ENCODE assay signal across 33 cellular contexts in the genomic region with DNA sequence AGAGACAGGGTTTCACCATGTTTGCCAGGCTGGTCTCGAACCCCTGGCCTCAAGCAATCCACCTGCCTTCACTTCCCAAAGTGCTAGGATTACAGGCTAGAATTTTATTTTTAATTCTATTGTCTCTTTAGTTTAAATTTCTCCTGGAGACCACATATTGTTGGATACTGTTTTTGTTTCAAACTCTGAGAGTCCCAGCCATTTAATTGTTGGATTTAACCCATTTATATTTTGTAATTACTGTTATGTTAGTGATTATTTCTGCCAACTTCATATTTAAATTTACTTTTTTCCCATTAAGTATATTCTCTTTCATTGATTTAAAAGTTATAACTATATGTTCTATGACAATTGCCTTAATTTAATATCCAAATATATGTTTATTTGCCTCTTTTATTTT.
"Had no signal": no experiment of that assay in that cellular context is flagged by ENCODE, and none has a peak within 500 bp of the region (broad histone marks: within the 10 kb centered on the region; RNA-seq: fewer than 3 reads in every experiment).

No MANE protein-coding gene starts in this region.

- H3K4me3 ChIP-seq: adrenal gland, ascending aorta, body of pancreas, breast epithelium, cardiac muscle cell had no signal

- H3K36me3 ChIP-seq: adrenal gland, ascending aorta, brain microvascular endothelial cell, breast epithelium, cardiac muscle cell had no signal

- H3K4me1 ChIP-seq: adrenal gland, ascending aorta, body of pancreas, breast epithelium had no signal

- FAIRE-seq: astrocyte, bronchial epithelial cell had no signal

- H3K27me3 ChIP-seq: adrenal gland, ascending aorta, body of pancreas, brain microvascular endothelial cell, breast epithelium, cardiac muscle cell had no signal

- ATAC-seq: activated naive CD4-positive, alpha-beta T cell treated with anti-CD3 and anti-CD28 coated beads, Interleukin-2, amount 50 U/mL, for 72 hours; activated naive CD8-positive, alpha-beta T cell treated with anti-CD3 and anti-CD28 coated beads, Interleukin-2, amount 50 U/mL, for 24 hours; activated T-cell treated with anti-CD3 and anti-CD28 coated beads, Interleukin-2, amount 50 U/mL, for 4 hours; activated T-cell treated with anti-CD3 and anti-CD28 coated beads, Interleukin-2, amount 50 U/mL, for 72 hours; activated T-helper 17 cell treated with anti-CD3 and anti-CD28 coated beads, Interleukin-2, amount 50 U/mL, for 72 hours; body of pancreas had no signal

- H3K9me3 ChIP-seq: adrenal gland, body of pancreas had no signal

- DNase-seq: activated effector memory CD4-positive, alpha-beta T cell treated with anti-CD3 and anti-CD28 coated beads, Interleukin-2, amount 50 U/mL, for 16 hours; activated effector memory CD4-positive, alpha-beta T cell treated with Interleukin-2 at 50 U/mL for 16 hours; activated gamma-delta T cell; activated gamma-delta T cell treated with Interleukin-2 at 50 U/mL for 16 hours; activated naive CD4-positive, alpha-beta T cell; activated naive CD4-positive, alpha-beta T cell treated with anti-CD3 and anti-CD28 coated beads for 36 hours; activated naive CD4-positive, alpha-beta T cell treated with anti-CD3 and anti-CD28 coated beads, Interleukin-2, amount 10 ng/mL, durations not matched to agents 7 days and 5 days; activated naive CD4-positive, alpha-beta T cell treated with anti-CD3 and anti-CD28 coated beads, Interleukin-2, amount 50 U/mL, for 16 hours; activated naive CD4-positive, alpha-beta T cell treated with Interleukin-2 at 50 U/mL for 16 hours; activated naive CD8-positive, alpha-beta T cell treated with anti-CD3 and anti-CD28 coated beads for 36 hours; activated naive CD8-positive, alpha-beta T cell treated with anti-CD3 and anti-CD28 coated beads, Interleukin-2, amount 10 ng/mL, durations not matched to agents 7 days and 5 days; activated naive CD8-positive, alpha-beta T cell treated with anti-CD3 and anti-CD28 coated beads, Interleukin-2, amount 50 U/mL, for 24 hours; activated T-cell treated with anti-CD3 and anti-CD28 coated beads, Interleukin-2, amount 50 U/mL, for 24 hours; activated T-cell treated with anti-CD3 and anti-CD28 coated beads, Interleukin-2, amount 50 U/mL, for 4 hours; activated T-cell treated with anti-CD3 and anti-CD28 coated beads, Interleukin-2, amount 50 U/mL, for 48 hours; activated T-cell treated with anti-CD3 and anti-CD28 coated beads, Interleukin-2, amount 50 U/mL, for 72 hours; adrenal gland; amniotic stem cell; amygdala; anterior cingulate cortex; aorta; body of pancreas; brain microvascular endothelial cell; caudate nucleus; central memory CD4-positive, alpha-beta T cell; cerebellar nuclear complex had no signal

- H3K27ac ChIP-seq: adrenal gland, ascending aorta, body of pancreas, brain microvascular endothelial cell, breast epithelium, cardiac muscle cell had no signal
